1 cellular context compared by ENCODE assay signal in genomic region chr5:173887610-173888472, GRCh38.
TF ChIP-seq lines count a peak whose summit lies in the region.

CPEB4 (plus strand) TSS chr5:173888349; CDS start chr5:173889734, 1,385 bp downstream.

TF ChIP-seq in HepG2, 621 proteins besides CTCF, POLR2A, EP300 and RAD21 (continued from another document and continues in another):
- TF ChIP-seq PAXIP1 (CRISPR knock-in tag; conservative IDR thresholded peaks at IDR 0.05) = peak; percentile 71
- no peak for TF ChIP-seq EEA1 (CRISPR knock-in tag; IDR thresholded peaks at IDR 0.05; ENCODE audit: borderline replicate concordance)
- TF ChIP-seq ZNF607 (CRISPR knock-in tag; IDR thresholded peaks at IDR 0.05; ENCODE audit: borderline replicate concordance) = peak; percentile 93
- TF ChIP-seq RNF2 (conservative IDR thresholded peaks at IDR 0.05; ENCODE audit: low read depth) = peak; percentile 33; the same call in 1 of the 2 replicates
- TF ChIP-seq U2AF2 (IDR thresholded peaks at IDR 0.05; ENCODE audit: low read depth, low read length) = no peak
- peak; percentile 49; the same call in 1 of the 2 replicates for TF ChIP-seq ZNF782 (CRISPR knock-in tag; IDR thresholded peaks at IDR 0.05; ENCODE audit: borderline replicate concordance)
- TF ChIP-seq ZNF160 (CRISPR knock-in tag; IDR thresholded peaks at IDR 0.05) = no peak
- peak; percentile 97 for TF ChIP-seq ZHX2 (IDR thresholded peaks at IDR 0.05; ENCODE audit: low read depth)
- TF ChIP-seq ZHX2 (CRISPR knock-in tag; IDR thresholded peaks at IDR 0.05; ENCODE audit: borderline replicate concordance) = no peak
- TF ChIP-seq ZSCAN29 (CRISPR knock-in tag; conservative IDR thresholded peaks at IDR 0.05) = 0 out of 2 replicates have a peak, but pooled peaks have one; percentile 64
- peak; percentile 83 for TF ChIP-seq THAP11 (CRISPR knock-in tag; IDR thresholded peaks at IDR 0.05)
- peak; percentile 68 for TF ChIP-seq MED1 (CRISPR knock-in tag; IDR thresholded peaks at IDR 0.05)
- TF ChIP-seq HNF1B (CRISPR knock-in tag; IDR thresholded peaks at IDR 0.05) = peak; percentile 96
- peak; percentile 79 for TF ChIP-seq SP2 (CRISPR knock-in tag; IDR thresholded peaks at IDR 0.05)
- no peak for TF ChIP-seq ZNF468 (CRISPR knock-in tag; IDR thresholded peaks at IDR 0.05)
- no peak for TF ChIP-seq ZNF318 (CRISPR knock-in tag; IDR thresholded peaks at IDR 0.05)
- TF ChIP-seq CBFB (CRISPR knock-in tag; IDR thresholded peaks at IDR 0.05) = no peak
- no peak for TF ChIP-seq ZNF580 (CRISPR knock-in tag; IDR thresholded peaks at IDR 0.05; ENCODE audit: borderline replicate concordance, low read depth)
- peak; percentile 96; the same call in 1 of the 2 replicates for TF ChIP-seq ZNF572 (CRISPR knock-in tag; IDR thresholded peaks at IDR 0.05)
- TF ChIP-seq HOXA5 (CRISPR knock-in tag; IDR thresholded peaks at IDR 0.05) = 0 out of 2 replicates have a peak, but pooled peaks have one; percentile 78
- TF ChIP-seq NR2F1 (CRISPR knock-in tag; IDR thresholded peaks at IDR 0.05) = no peak
- peak; percentile 42; the same call in 1 of the 2 replicates for TF ChIP-seq ERF (CRISPR knock-in tag; IDR thresholded peaks at IDR 0.05)
- TF ChIP-seq MIXL1 (CRISPR knock-in tag; IDR thresholded peaks at IDR 0.05) = no peak
- no peak for TF ChIP-seq REXO4 (CRISPR knock-in tag; IDR thresholded peaks at IDR 0.05; ENCODE audit: borderline replicate concordance)
- TF ChIP-seq ARID4A (CRISPR knock-in tag; IDR thresholded peaks at IDR 0.05; ENCODE audit: borderline replicate concordance) = peak; percentile 100
- no peak for TF ChIP-seq NFKBIZ (CRISPR knock-in tag; IDR thresholded peaks at IDR 0.05)
- TF ChIP-seq TCF12 (IDR thresholded peaks at IDR 0.05) = no peak
- no peak for TF ChIP-seq TCF12 (CRISPR knock-in tag; IDR thresholded peaks at IDR 0.05)
- TF ChIP-seq ZNF704 (CRISPR knock-in tag; IDR thresholded peaks at IDR 0.05; ENCODE audit: borderline replicate concordance) = no peak; the same call in 1 of the 2 replicates
- TF ChIP-seq RARA (CRISPR knock-in tag; IDR thresholded peaks at IDR 0.05) = no peak
- TF ChIP-seq ZNF124 (CRISPR knock-in tag; IDR thresholded peaks at IDR 0.05) = peak; percentile 26; the same call in 1 of the 2 replicates
- peak; percentile 87 for TF ChIP-seq KDM2A (CRISPR knock-in tag; IDR thresholded peaks at IDR 0.05; ENCODE audit: borderline replicate concordance, low read depth)
